ENCODE assay signal across 14 cellular contexts in genomic region chr4:25299476-25300203, GRCh38. TPM values are rescaled to one million over a fixed set of nuclear protein-coding genes. Genes with fewer than 3 reads are reported as not detected.
DNase-seq lines count a peak whose midpoint lies in the region; ATAC-seq, FAIRE-seq and TF ChIP-seq lines count a peak whose summit lies in the region.
"Had no signal": no experiment of that assay in that cellular context is flagged by ENCODE, and none has a peak within 500 bp of the region (broad histone marks: within the 10 kb centered on the region; RNA-seq: fewer than 3 reads in every experiment).

No MANE protein-coding gene starts in this region.

- H3K4me3 ChIP-seq in bronchial epithelial cell (ENCODE audit: low read depth, low read length) (no peak overlapping the region), lung (no peak overlapping the region)
- H3K4me3 ChIP-seq: heart left ventricle had no signal

- WGBS in lung, 2 donors: 36 to 56% methylated on average over 10 of the region's 10 CpGs

- TF ChIP-seq CTCF in C4-2B (conservative IDR thresholded peaks at IDR 0.05) (no peak; the same call in 1 of the 2 replicates), bronchial epithelial cell (IDR thresholded peaks at IDR 0.05; ENCODE audit: insufficient read depth, low read length, severe bottlenecking) (peak; percentile 5), lung (IDR thresholded peaks at IDR 0.05; ENCODE audit: control extremely low read depth, extremely low read depth) (no peak)

- peak; percentile 65 for DNase-seq in NCI-H2029 treated with DMSO at 0.1 percent for 48 hours (lab: John Stamatoyannopoulos, UW)
- DNase-seq in bronchial epithelial cell (ENCODE audit: low read depth): peak; percentile 68
- peak; percentile 79 for DNase-seq in lung (ENCODE audit: low spot score)
- DNase-seq in NOMO-1 treated with dmso at 0.1 percent for 144 hours (lab: John Stamatoyannopoulos, UW; ENCODE audit: unreplicated experiment): no peak
- DNase-seq in DMS114 treated with DMSO at 0.1 percent for 48 hours (lab: John Stamatoyannopoulos, UW; ENCODE audit: unreplicated experiment): no peak
- DNase-seq: activated CD8-positive, alpha-beta T cell treated with anti-CD3 and anti-CD28 coated beads, Interleukin-2, amount 10 ng/mL, durations not matched to agents 7 days and 5 days; brain microvascular endothelial cell; heart left ventricle; RPMI8226; T1000 had no signal

- peak overlapping the region; percentile 46; the same call in 1 of the 2 replicates for H3K27ac ChIP-seq in C4-2B
- H3K27ac ChIP-seq in lung (ENCODE audit: low read depth in 1 of 2, low read length in 1 of 2): peak overlapping the region in 1 of 2 donors; percentile 44
- H3K27ac ChIP-seq: brain microvascular endothelial cell, heart left ventricle had no signal

- H3K36me3 ChIP-seq in bronchial epithelial cell (ENCODE audit: control insufficient read depth, insufficient read depth, low read length): no peaks in the 10 kb centered on the region
- H3K36me3 ChIP-seq in lung (ENCODE audit: control insufficient read depth in 2 of 2, insufficient read depth in 2 of 2, low read length in 2 of 2): no peaks in the 10 kb centered on the region
- H3K36me3 ChIP-seq: brain microvascular endothelial cell, heart left ventricle had no signal

- H3K9me3 ChIP-seq in lung (ENCODE audit: control insufficient read depth in 2 of 2, insufficient read depth in 1 of 2, low read length in 1 of 2): peaks cover 0 to 5% of the 10 kb centered on the region in 2 donors
- H3K9me3 ChIP-seq: heart left ventricle had no signal

- H3K27me3 ChIP-seq in bronchial epithelial cell (ENCODE audit: control insufficient read depth, insufficient read depth, low read length): no peaks in the 10 kb centered on the region
- H3K27me3 ChIP-seq in lung (ENCODE audit: control insufficient read depth, insufficient read depth): no peaks in the 10 kb centered on the region
- H3K27me3 ChIP-seq: brain microvascular endothelial cell had no signal

- ATAC-seq in lung (ENCODE audit: insufficient read depth, low FRiP score): peak; percentile 83
- ATAC-seq in HG02970 (IDR thresholded peaks at IDR 0.05; ENCODE audit: low FRiP score, unreplicated experiment): no peak
- no peak for ATAC-seq in GM21723 (IDR thresholded peaks at IDR 0.05; ENCODE audit: unreplicated experiment)
- ATAC-seq: activated CD8-positive, alpha-beta T cell treated with anti-CD3 and anti-CD28 coated beads, Interleukin-2, amount 10 ng/mL, durations not matched to agents 7 days and 5 days; heart left ventricle had no signal

- H3K4me1 ChIP-seq in lung (ENCODE audit: control insufficient read depth in 2 of 2, insufficient read depth in 2 of 2, low read length in 2 of 2): no peaks in the 10 kb centered on the region
- H3K4me1 ChIP-seq: heart left ventricle had no signal

- no peak for FAIRE-seq in bronchial epithelial cell (lab: Jason Lieb, UNC)
- FAIRE-seq: endometrium had no signal

RNA-seq across cellular contexts. Expression of gene ZCCHC4, which starts 12.9 kb away (rescaled TPM):
- total RNA-seq in bronchial epithelial cell (8.1 and 12.4 TPM in 2 replicates), lung (10 to 100 TPM in 1 of 2 donors, 1 to 10 TPM in 1; 7.8 to 24.3 TPM)
- 1 to 10 TPM; 4.3 to 7.5 TPM for polyA plus RNA-seq in lung

Comparison
In these comparisons a context has a peak if more than half of its experiments do, and no peak if none do; other contexts are left out.
1. DNase-seq: peak in NCI-H2029 treated with DMSO at 0.1 percent for 48 hours (single experiment), bronchial epithelial cell (single experiment) and lung (single experiment); none in NOMO-1 treated with dmso at 0.1 percent for 144 hours (single experiment) and DMS114 treated with DMSO at 0.1 percent for 48 hours (single experiment).